In the genomic region with DNA sequence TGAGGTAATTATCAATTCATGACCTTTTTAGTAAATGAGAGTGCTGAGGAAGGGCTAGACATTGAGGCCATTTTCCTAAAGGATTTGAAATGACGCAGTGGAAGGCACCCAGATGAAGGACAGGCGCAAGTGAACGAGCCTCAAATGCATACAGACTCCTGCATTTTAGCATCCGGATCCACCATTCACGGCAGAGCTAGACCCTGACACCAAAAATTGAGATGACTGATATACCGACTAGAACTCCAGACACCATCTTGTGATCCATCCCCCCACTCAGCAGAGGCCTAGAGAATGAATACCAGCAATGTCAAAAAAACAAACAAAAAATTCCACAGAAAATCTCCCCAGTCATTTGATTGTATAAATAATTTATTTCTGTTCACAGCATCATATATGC, we compare ENCODE assay signal across 12 cellular contexts. TPM values are rescaled to one million over a fixed set of nuclear protein-coding genes. Genes with fewer than 3 reads are reported as not detected.
DNase-seq lines count a peak whose midpoint lies in the region; ATAC-seq and TF ChIP-seq lines count a peak whose summit lies in the region.
"Had no signal": no experiment of that assay in that cellular context is flagged by ENCODE, and none has a peak within 500 bp of the region (broad histone marks: within the 10 kb centered on the region; RNA-seq: fewer than 3 reads in every experiment).

No MANE protein-coding gene starts in this region.

- peak overlapping the region; percentile 97 for H3K4me2 ChIP-seq in neural progenitor cell

- H3F3A ChIP-seq in neural progenitor cell (ENCODE audit: low read depth) = peaks cover 59% of the 10 kb centered on the region

- no peaks in the 10 kb centered on the region for H3K9me3 Mint-ChIP-seq in CD8-positive, alpha-beta T cell
- H3K9me3 Mint-ChIP-seq in neural progenitor cell = no peaks in the 10 kb centered on the region
- no peaks in the 10 kb centered on the region for H3K9me3 Mint-ChIP-seq in WTC11

- no peak for ATAC-seq in CD8-positive, alpha-beta T cell
- ATAC-seq in GM21390 (IDR thresholded peaks at IDR 0.05; ENCODE audit: unreplicated experiment) (no peak), WTC11 (no peak)
- ATAC-seq: left cardiac atrium, sciatic nerve had no signal

- no peaks in the 10 kb centered on the region for H3K27me3 Mint-ChIP-seq in CD8-positive, alpha-beta T cell (ENCODE audit: low read depth)
- H3K27me3 Mint-ChIP-seq in neural progenitor cell (ENCODE audit: insufficient read depth, low read depth) (no peaks in the 10 kb centered on the region), WTC11 (ENCODE audit: low read depth) (peaks cover 15% of the 10 kb centered on the region)

- H3K9me3 ChIP-seq in CD8-positive, alpha-beta T cell (ENCODE audit: low read length) = no peaks in the 10 kb centered on the region
- H3K9me3 ChIP-seq in Peyer's patch = no peaks in the 10 kb centered on the region
- H3K9me3 ChIP-seq in ectodermal cell (ENCODE audit: control insufficient read depth, low read length) = no peaks in the 10 kb centered on the region
- H3K9me3 ChIP-seq in neural progenitor cell (ENCODE audit: low read depth) = no peaks in the 10 kb centered on the region
- H3K9me3 ChIP-seq: SJCRH30 had no signal

- H4K20me1 ChIP-seq in neural progenitor cell (ENCODE audit: low read depth) = peaks cover 78% of the 10 kb centered on the region

- intact Hi-C loops in CD8-positive, alpha-beta T cell (cut with DNase I, micrococcal nuclease) = loop anchor here in 1 of 2 experiments (10.0 kb wide), 1 partner anchor 1078 kb away; no protein-coding TSS in a partner anchor

- no peak for TF ChIP-seq CTCF in CD8-positive, alpha-beta T cell (IDR thresholded peaks at IDR 0.05)
- TF ChIP-seq CTCF in Peyer's patch (IDR thresholded peaks at IDR 0.05) = no peak
- no peak for TF ChIP-seq CTCF in neural progenitor cell (IDR thresholded peaks at IDR 0.05)
- no peak for TF ChIP-seq CTCF in WTC11 (IDR thresholded peaks at IDR 0.05)

- H3K4me3 ChIP-seq in CD8-positive, alpha-beta T cell (ENCODE audit: low read depth, low read length) = peak overlapping the region; percentile 99
- peak overlapping the region in 3 of 4 donors; percentile 13 to 76 (median 69) for H3K4me3 ChIP-seq in Peyer's patch
- peak overlapping the region; percentile 80 for H3K4me3 ChIP-seq in ectodermal cell (ENCODE audit: insufficient read depth, low read depth, low read length)
- peak overlapping the region; percentile 97 for H3K4me3 ChIP-seq in neural progenitor cell
- H3K4me3 ChIP-seq: SJCRH30 had no signal

- H3K4me1 ChIP-seq in CD8-positive, alpha-beta T cell (ENCODE audit: insufficient read depth, low read length) = peaks cover 49% of the 10 kb centered on the region
- H3K4me1 ChIP-seq in Peyer's patch (peaks cover 0 to 14% (median 5%) of the 10 kb centered on the region in 4 donors), ectodermal cell (ENCODE audit: control insufficient read depth, insufficient read depth, low read length) (peaks cover 14% of the 10 kb centered on the region), neural progenitor cell (peaks cover 40% of the 10 kb centered on the region)
- H3K4me1 ChIP-seq: SJCRH30 had no signal

- peak overlapping the region; percentile 99 for H3K27ac ChIP-seq in CD8-positive, alpha-beta T cell (ENCODE audit: low read depth, low read length)
- H3K27ac ChIP-seq in Peyer's patch (peak overlapping the region in 3 of 4 donors; percentile 2 to 94 (median 84)), ectodermal cell (ENCODE audit: insufficient read depth, low read depth, low read length, poor library complexity, severe bottlenecking) (no peak overlapping the region), neural progenitor cell (no peak overlapping the region)
- H3K27ac ChIP-seq: SJCRH30 had no signal

- H3K27ac Mint-ChIP-seq in CD8-positive, alpha-beta T cell = peak overlapping the region; percentile 98
- H3K27ac Mint-ChIP-seq in neural progenitor cell (peak overlapping the region; percentile 79), WTC11 (no peak overlapping the region)

- H3K36me3 Mint-ChIP-seq in CD8-positive, alpha-beta T cell = peaks cover 67% of the 10 kb centered on the region
- peaks cover 40% of the 10 kb centered on the region for H3K36me3 Mint-ChIP-seq in neural progenitor cell
- H3K36me3 Mint-ChIP-seq in WTC11 = no peaks in the 10 kb centered on the region

- WGBS in ectodermal cell, 2 experiments = 87 to 90% methylated on average over 6 of the region's 6 CpGs

- peaks cover 95% of the 10 kb centered on the region for H3K79me2 ChIP-seq in neural progenitor cell (ENCODE audit: low read depth)

- H3K4me3 Mint-ChIP-seq in CD8-positive, alpha-beta T cell = peak overlapping the region; percentile 98
- H3K4me3 Mint-ChIP-seq in neural progenitor cell (peak overlapping the region; percentile 99), WTC11 (no peak overlapping the region)

- peaks cover 10% of the 10 kb centered on the region for H3K36me3 ChIP-seq in CD8-positive, alpha-beta T cell (ENCODE audit: insufficient read depth, low read length)
- H3K36me3 ChIP-seq in Peyer's patch = no peaks in the 10 kb centered on the region
- H3K36me3 ChIP-seq in ectodermal cell (ENCODE audit: control insufficient read depth, insufficient read depth, low read length) = peaks cover 9% of the 10 kb centered on the region
- H3K36me3 ChIP-seq in neural progenitor cell = peaks cover 22% of the 10 kb centered on the region
- H3K36me3 ChIP-seq: SJCRH30 had no signal

- DNase-seq in CD8-positive, alpha-beta T cell = no peak
- DNase-seq in Peyer's patch (no peak), neural progenitor cell (ENCODE audit: low spot score) (no peak), NCI-H510A treated with DMSO at 0.1 percent for 48 hours (lab: John Stamatoyannopoulos, UW) (no peak), NCI-H526 treated with DMSO at 0.1 percent for 48 hours (lab: John Stamatoyannopoulos, UW) (no peak), WTC11 (ENCODE audit: low spot score) (no peak)
- DNase-seq: left cardiac atrium, NCI-H1930, SJCRH30 had no signal

- H3K27me3 ChIP-seq in CD8-positive, alpha-beta T cell (ENCODE audit: insufficient read depth, low read length) = no peaks in the 10 kb centered on the region
- H3K27me3 ChIP-seq in Peyer's patch (no peaks in the 10 kb centered on the region), ectodermal cell (ENCODE audit: control insufficient read depth, insufficient read depth, low read length, poor library complexity, severe bottlenecking) (no peaks in the 10 kb centered on the region), neural progenitor cell (no peaks in the 10 kb centered on the region)
- H3K27me3 ChIP-seq: SJCRH30 had no signal

- H2AFZ ChIP-seq in neural progenitor cell (replicated peaks) = no peak overlapping the region

- H3K4me1 Mint-ChIP-seq in CD8-positive, alpha-beta T cell (ENCODE audit: low read depth) = peaks cover 55% of the 10 kb centered on the region
- H3K4me1 Mint-ChIP-seq in neural progenitor cell (peaks cover 39% of the 10 kb centered on the region), WTC11 (peaks cover 36% of the 10 kb centered on the region)

- CTCF ChIA-PET in CD8-positive, alpha-beta T cell (lab: Charles Lee) = interaction anchor here (1.0 to 7.3 kb wide), 8 partner anchors 9 to 356 kb away, joined by 3 to 50 read pairs (median 4); no protein-coding TSS in a partner anchor
- CTCF ChIA-PET in WTC11 (lab: Charles Lee) = no interaction called here

- POLR2A ChIA-PET in CD8-positive, alpha-beta T cell (lab: Charles Lee) = interaction anchor here (0.8 to 7.9 kb wide), 8 partner anchors 40 to 203 kb away, joined by 3 to 102 read pairs (median 5); no protein-coding TSS in a partner anchor
- POLR2A ChIA-PET in WTC11 (lab: Charles Lee) = no interaction called here

- TF ChIP-seq POLR2A in Peyer's patch (IDR thresholded peaks at IDR 0.05) = no peak

- H3K9ac ChIP-seq in neural progenitor cell = no peak overlapping the region

TF ChIP-seq in WTC11, 78 proteins besides CTCF, POLR2A, EP300 and RAD21 (continues in another document):
- TF ChIP-seq JUN (CRISPR knock-in tag; IDR thresholded peaks at IDR 0.05) (no peak), STAT6 (CRISPR knock-in tag; conservative IDR thresholded peaks at IDR 0.05; ENCODE audit: low read depth) (no peak), ETV6 (CRISPR knock-in tag; IDR thresholded peaks at IDR 0.05) (no peak)
- TF ChIP-seq, protein P1, sequence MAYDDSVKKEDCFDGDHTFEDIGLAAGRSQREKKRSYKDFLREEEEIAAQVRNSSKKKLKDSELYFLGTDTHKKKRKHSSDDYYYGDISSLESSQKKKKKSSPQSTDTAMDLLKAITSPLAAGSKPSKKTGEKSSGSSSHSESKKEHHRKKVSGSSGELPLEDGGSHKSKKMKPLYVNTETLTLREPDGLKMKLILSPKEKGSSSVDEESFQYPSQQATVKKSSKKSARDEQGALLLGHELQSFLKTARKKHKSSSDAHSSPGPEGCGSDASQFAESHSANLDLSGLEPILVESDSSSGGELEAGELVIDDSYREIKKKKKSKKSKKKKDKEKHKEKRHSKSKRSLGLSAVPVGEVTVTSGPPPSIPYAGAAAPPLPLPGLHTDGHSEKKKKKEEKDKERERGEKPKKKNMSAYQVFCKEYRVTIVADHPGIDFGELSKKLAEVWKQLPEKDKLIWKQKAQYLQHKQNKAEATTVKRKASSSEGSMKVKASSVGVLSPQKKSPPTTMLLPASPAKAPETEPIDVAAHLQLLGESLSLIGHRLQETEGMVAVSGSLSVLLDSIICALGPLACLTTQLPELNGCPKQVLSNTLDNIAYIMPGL (CRISPR knock-in tag; IDR thresholded peaks at IDR 0.05) = no peak

RNA-seq across cellular contexts. Expression of gene ARL4C, which starts 4.2 kb away (rescaled TPM):
- 100 to 1,000 TPM; 484 to 496 TPM for total RNA-seq in CD8-positive, alpha-beta T cell
- total RNA-seq in Peyer's patch (10 to 100 TPM in 1 of 4 donors, 1 to 10 TPM in 3; 4.5 to 23.9 (median 5.9) TPM), neural progenitor cell (ENCODE audit: low replicate concordance) (87.6 and 96.6 TPM in 2 replicates), WTC11 (2021) (9.3 to 10.6 TPM (median 10.4 TPM) in 3 replicates)
- polyA plus RNA-seq in ectodermal cell (2013, experiment 1 of 4) = 219 TPM
- polyA plus RNA-seq in ectodermal cell (2013, experiment 2 of 4) = 213 TPM
- 153 TPM for polyA plus RNA-seq in ectodermal cell (2013, experiment 3 of 4)
- polyA plus RNA-seq in ectodermal cell (2013, experiment 4 of 4) = 169 TPM

Comparison
In these comparisons a context has a peak if more than half of its experiments do, and no peak if none do; other contexts are left out.
1. H3K27ac ChIP-seq: peak in CD8-positive, alpha-beta T cell (single experiment) and Peyer's patch (3 of 4); none in ectodermal cell (single experiment) and neural progenitor cell (single experiment).
2. Peak in every context shown above with its lines, with median percentiles within 50 percentile points of each other: H3K4me3 ChIP-seq.